In the genomic region with DNA sequence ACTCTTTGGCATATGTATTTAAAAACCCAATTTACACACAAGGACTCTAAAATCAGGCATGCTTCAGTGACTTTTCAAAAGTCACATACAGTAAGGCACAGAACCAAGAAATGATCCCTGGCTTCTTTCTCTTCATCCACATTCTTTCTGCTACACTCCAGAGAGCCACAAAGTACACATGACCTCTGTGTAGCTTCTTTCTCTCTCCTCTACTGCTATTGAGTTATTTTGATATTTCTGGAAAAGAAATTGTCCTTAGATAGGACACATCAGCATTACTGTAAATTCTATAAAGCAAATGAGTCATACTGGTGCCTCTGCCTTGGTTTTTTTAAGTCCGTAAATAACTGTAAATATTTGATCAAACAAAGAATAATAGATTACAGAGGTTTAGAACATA, we compare ENCODE assay signal across 11 cellular contexts.
"Had no signal": no experiment of that assay in that cellular context is flagged by ENCODE, and none has a peak within 500 bp of the region (broad histone marks: within the 10 kb centered on the region; RNA-seq: fewer than 3 reads in every experiment).

No MANE protein-coding gene starts in this region.

- H3K27me3 ChIP-seq: adrenal gland, hepatocyte, ovary, thyroid gland had no signal

- DNase-seq: activated CD4-positive, alpha-beta T cell treated with anti-CD3 and anti-CD28 coated beads, Interleukin-2, amount 10 ng/mL, durations not matched to agents 24 days and 14 days; activated naive CD4-positive, alpha-beta T cell treated with anti-CD3 and anti-CD28 coated beads, Interleukin-2, amount 10 ng/mL, durations not matched to agents 7 days and 5 days; adrenal gland; effector memory CD4-positive, alpha-beta T cell; ovary; stimulated activated CD4-positive, alpha-beta T cell treated with anti-CD3 and anti-CD28 coated beads, Interleukin-15, amount 100 ng/mL, for 24 hours; stimulated activated CD4-positive, alpha-beta T cell treated with anti-CD3 and anti-CD28 coated beads, Interleukin-4, amount 100 ng/mL, for 24 hours; thyroid gland had no signal

- FAIRE-seq: urothelium cell line had no signal

- H3K36me3 ChIP-seq: adrenal gland, ovary, thyroid gland had no signal

- H3K4me3 ChIP-seq: adrenal gland, hepatocyte, ovary, thyroid gland had no signal

- ATAC-seq: WTC11 had no signal
